In genomic region chr1:241551759-241552638, GRCh38 we compare ENCODE assay signal across 1 cellular context.
TF ChIP-seq lines count a peak whose summit lies in the region.

No MANE protein-coding gene starts in this region.

TF ChIP-seq in K562, 482 proteins besides CTCF, POLR2A, EP300 and RAD21 (continued from another document and continues in another):
- TF ChIP-seq ZNF407 (IDR thresholded peaks at IDR 0.05; ENCODE audit: low read depth), result no peak
- TF ChIP-seq ZNF274 (IDR thresholded peaks at IDR 0.05; ENCODE audit: borderline replicate concordance, low read depth, low read length), result no peak
- TF ChIP-seq CHAMP1 (IDR thresholded peaks at IDR 0.05), result no peak
- no peak for TF ChIP-seq POLR2G (IDR thresholded peaks at IDR 0.05; ENCODE audit: low read depth, low read length)
- peak; percentile 33; the same call in 1 of the 2 replicates for TF ChIP-seq MGA (IDR thresholded peaks at IDR 0.05)
- no peak for TF ChIP-seq REST (CRISPR knock-in tag; IDR thresholded peaks at IDR 0.05; ENCODE audit: low read depth)
- TF ChIP-seq MEF2D (tag; conservative IDR thresholded peaks at IDR 0.05; ENCODE audit: low read depth), result peak; percentile 69; the same call in 1 of the 2 replicates
- peak; percentile 57 to 70; a peak in 2 of 4 replicates for TF ChIP-seq MAZ (CRISPR knock-in tag; conservative IDR thresholded peaks at IDR 0.05 in 1 of 2, IDR thresholded peaks at IDR 0.05 in 1 of 2)
- TF ChIP-seq HNRNPK (IDR thresholded peaks at IDR 0.05; ENCODE audit: low read depth, low read length, poor library complexity, severe bottlenecking), result no peak
- no peak for TF ChIP-seq MEIS2 (IDR thresholded peaks at IDR 0.05; ENCODE audit: partially characterized antibody)
- TF ChIP-seq XRCC3 (IDR thresholded peaks at IDR 0.05), result no peak
- no peak for TF ChIP-seq ZNF384 (IDR thresholded peaks at IDR 0.05; ENCODE audit: low read depth, low read length)
- TF ChIP-seq ZNF699 (CRISPR knock-in tag; IDR thresholded peaks at IDR 0.05; ENCODE audit: insufficient replicate concordance), result no peak
- no peak for TF ChIP-seq KDM2B (CRISPR knock-in tag; IDR thresholded peaks at IDR 0.05)
- TF ChIP-seq MAFF (IDR thresholded peaks at IDR 0.05; ENCODE audit: low read length), result peak; percentile 26; the same call in 1 of the 2 replicates
- peak; percentile 57; the same call in 1 of the 2 replicates for TF ChIP-seq ZBTB2 (IDR thresholded peaks at IDR 0.05)
- TF ChIP-seq CREM (IDR thresholded peaks at IDR 0.05; ENCODE audit: low read depth), result peak; percentile 74
- TF ChIP-seq NCOR1 (IDR thresholded peaks at IDR 0.05), result peak; percentile 57; the same call in 1 of the 2 replicates
- no peak for TF ChIP-seq ZNF551 (CRISPR knock-in tag; IDR thresholded peaks at IDR 0.05)
- peak; percentile 49; the same call in 1 of the 2 replicates for TF ChIP-seq CREB3L1 (IDR thresholded peaks at IDR 0.05; ENCODE audit: borderline replicate concordance, low read depth)
